ENCODE assay signal across 26 cellular contexts in the genomic region with DNA sequence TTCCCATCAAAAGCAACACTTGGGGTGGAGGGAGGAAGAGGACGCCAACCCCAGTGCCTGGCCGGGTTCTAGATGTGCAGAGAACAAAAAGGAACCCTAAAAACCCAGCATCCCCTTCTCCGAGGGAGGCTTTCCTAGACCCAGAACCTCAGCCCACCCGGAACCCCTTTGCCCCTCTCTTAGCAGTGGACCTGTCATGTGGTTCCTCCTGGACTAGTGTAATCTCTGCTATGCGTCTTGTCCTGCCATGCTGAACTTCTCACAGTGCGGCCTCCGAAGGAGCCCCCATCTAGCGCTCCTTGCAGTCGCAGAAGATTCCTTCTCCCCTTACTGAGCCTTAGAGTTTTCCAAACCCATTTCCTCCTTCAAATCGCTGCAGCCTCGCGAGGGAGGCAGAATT. TPM values are rescaled to one million over a fixed set of nuclear protein-coding genes. Genes with fewer than 3 reads are reported as not detected.
"Had no signal": no experiment of that assay in that cellular context is flagged by ENCODE, and none has a peak within 500 bp of the region (broad histone marks: within the 10 kb centered on the region; RNA-seq: fewer than 3 reads in every experiment).

No MANE protein-coding gene starts in this region.

- H3K4me1 ChIP-seq: ascending aorta, left lung, psoas muscle, tibial nerve, uterus had no signal

- DNase-seq: activated CD4-positive, alpha-beta T cell treated with anti-CD3 and anti-CD28 coated beads, Interleukin-2, amount 50 U/mL, for 4 hours; activated CD4-positive, CD25-positive, alpha-beta regulatory T cell treated with anti-CD3 and anti-CD28 coated beads, Interleukin-2, amount 50 U/mL, for 72 hours; activated gamma-delta T cell; effector CD8-positive, alpha-beta T cell; heart right ventricle; left lung; mucosa of descending colon; naive B cell; psoas muscle; stimulated activated CD4-positive, alpha-beta T cell treated with anti-CD3 and anti-CD28 coated beads, Interleukin-2, amount 100 ng/mL, for 48 hours; T-helper 1 cell; T-helper 9 cell; uterus had no signal

- H3K27ac ChIP-seq: ascending aorta, esophagus muscularis mucosa, heart right ventricle, left lung, psoas muscle, skin epidermis, uterus had no signal

- H3K4me3 Mint-ChIP-seq: activated naive CD4-positive, alpha-beta T cell treated with anti-CD3 and anti-CD28 coated beads, Interleukin-2, amount 50 U/mL, for 24 hours; naive B cell; stimulated activated naive CD8-positive, alpha-beta T cell treated with anti-CD3 and anti-CD28 coated beads, Interleukin-15, Interleukin-2, amounts not matched to agents 100 ng/mL and 50 ng/mL, for 24 hours had no signal

- H3K9me3 ChIP-seq: ascending aorta, esophagus muscularis mucosa, heart right ventricle, left lung, mucosa of descending colon, psoas muscle, tibial nerve, uterus had no signal

- H3K36me3 Mint-ChIP-seq: activated naive CD4-positive, alpha-beta T cell treated with anti-CD3 and anti-CD28 coated beads, Interleukin-2, amount 50 U/mL, for 24 hours; naive B cell had no signal

- ATAC-seq: left lung, mucosa of descending colon, psoas muscle, SK-N-SH treated with all-trans-retinoic acid at 6 μM for 48 hours had no signal

- H3K27me3 ChIP-seq: ascending aorta had no signal

- H3K27ac Mint-ChIP-seq: activated naive CD4-positive, alpha-beta T cell treated with anti-CD3 and anti-CD28 coated beads, Interleukin-2, amount 50 U/mL, for 24 hours; stimulated activated naive CD8-positive, alpha-beta T cell treated with anti-CD3 and anti-CD28 coated beads, Interleukin-15, Interleukin-2, amounts not matched to agents 100 ng/mL and 50 ng/mL, for 24 hours had no signal

- H3K4me3 ChIP-seq: ascending aorta, left lung, mucosa of descending colon, uterus had no signal

- H3K9me3 Mint-ChIP-seq: activated naive CD4-positive, alpha-beta T cell treated with anti-CD3 and anti-CD28 coated beads, Interleukin-2, amount 50 U/mL, for 24 hours; stimulated activated naive CD8-positive, alpha-beta T cell treated with anti-CD3 and anti-CD28 coated beads, Interleukin-15, Interleukin-2, amounts not matched to agents 100 ng/mL and 50 ng/mL, for 24 hours had no signal

- H3K4me1 Mint-ChIP-seq: activated naive CD4-positive, alpha-beta T cell treated with anti-CD3 and anti-CD28 coated beads, Interleukin-2, amount 50 U/mL, for 24 hours; naive B cell had no signal

- H3K36me3 ChIP-seq: ascending aorta, esophagus muscularis mucosa, heart right ventricle, left lung, tibial nerve, uterus had no signal

RNA-seq across cellular contexts. Expression of a gene that starts 1.1 kb away (rescaled TPM):
- total RNA-seq: ascending aorta, bronchial epithelial cell, endothelial cell of umbilical vein had no signal
- polyA plus RNA-seq: endothelial cell of umbilical vein, keratinocyte had no signal

RNA-seq across cellular contexts. Expression of a gene that starts 21.7 kb away (rescaled TPM):
- total RNA-seq: ascending aorta, bronchial epithelial cell, cerebellum, endothelial cell of umbilical vein, esophagus muscularis mucosa, left lung, mucosa of descending colon, omental fat pad, tibial nerve, uterus had no signal
- polyA plus RNA-seq: endothelial cell of umbilical vein, keratinocyte had no signal

RNA-seq across cellular contexts. Expression of a gene that starts 40.4 kb away (rescaled TPM):
- total RNA-seq: ascending aorta, bronchial epithelial cell, cerebellum, endothelial cell of umbilical vein, esophagus muscularis mucosa, heart right ventricle, left lung, mucosa of descending colon, omental fat pad, psoas muscle, tibial nerve, uterus had no signal
- polyA plus RNA-seq: adipose tissue, endothelial cell of umbilical vein, heart right ventricle, keratinocyte, psoas muscle had no signal
